Comparison of ENCODE assay signal across 1 cellular context in genomic region chrX:155056877-155057792, GRCh38.
TF ChIP-seq lines count a peak whose summit lies in the region.

No MANE protein-coding gene starts in this region.

TF ChIP-seq in K562, 482 proteins besides CTCF, POLR2A, EP300 and RAD21 (continued from another document and continues in another):
- no peak for TF ChIP-seq RERE (CRISPR knock-in tag; IDR thresholded peaks at IDR 0.05; ENCODE audit: borderline replicate concordance)
- TF ChIP-seq THRA (IDR thresholded peaks at IDR 0.05) = no peak
- no peak for TF ChIP-seq CSDE1 (IDR thresholded peaks at IDR 0.05)
- 0 out of 2 replicates have a peak, but pooled peaks have one; percentile 25 for TF ChIP-seq DEAF1 (CRISPR knock-in tag; IDR thresholded peaks at IDR 0.05)
- TF ChIP-seq THAP7 (CRISPR knock-in tag; IDR thresholded peaks at IDR 0.05) = no peak
- no peak for TF ChIP-seq REST (CRISPR knock-in tag; IDR thresholded peaks at IDR 0.05; ENCODE audit: low read depth)
- no peak for TF ChIP-seq ZBTB34 (CRISPR knock-in tag; IDR thresholded peaks at IDR 0.05)
- TF ChIP-seq TEAD1 (CRISPR knock-in tag; IDR thresholded peaks at IDR 0.05) = peak; percentile 9 to 93; a peak in 2 of 4 replicates
- no peak for TF ChIP-seq PTBP1 (IDR thresholded peaks at IDR 0.05; ENCODE audit: low read depth, low read length)
- TF ChIP-seq MED1 (CRISPR knock-in tag; IDR thresholded peaks at IDR 0.05; ENCODE audit: borderline replicate concordance) = no peak
- peak; percentile 53 for TF ChIP-seq CTCFL (IDR thresholded peaks at IDR 0.05; ENCODE audit: borderline replicate concordance, insufficient read depth, low read depth, low read length, poor library complexity, severe bottlenecking)
- no peak for TF ChIP-seq PHB2 (IDR thresholded peaks at IDR 0.05; ENCODE audit: low read depth)
- no peak for TF ChIP-seq U2AF1 (optimal IDR thresholded peaks at IDR 0.05; ENCODE audit: low read depth, low read length)
- no peak for TF ChIP-seq MLX (CRISPR knock-in tag; conservative IDR thresholded peaks at IDR 0.05)
- peak; percentile 78 for TF ChIP-seq SMC3 (conservative IDR thresholded peaks at IDR 0.05; ENCODE audit: insufficient read depth, low read depth, low read length)
- no peak for TF ChIP-seq ASH1L (IDR thresholded peaks at IDR 0.05; ENCODE audit: borderline replicate concordance, low read depth, partially characterized antibody)
- no peak for TF ChIP-seq E2F4 (CRISPR knock-in tag; IDR thresholded peaks at IDR 0.05; ENCODE audit: low read depth)
- TF ChIP-seq TEAD4 (IDR thresholded peaks at IDR 0.05; ENCODE audit: low read length) = peak; percentile 63
- no peak for TF ChIP-seq TEAD4 (CRISPR knock-in tag; IDR thresholded peaks at IDR 0.05; ENCODE audit: borderline replicate concordance)
- TF ChIP-seq ATF7 (IDR thresholded peaks at IDR 0.05) = peak; percentile 21; the same call in 1 of the 2 replicates
